Comparison of ENCODE assay signal across 9 cellular contexts in the genomic region with DNA sequence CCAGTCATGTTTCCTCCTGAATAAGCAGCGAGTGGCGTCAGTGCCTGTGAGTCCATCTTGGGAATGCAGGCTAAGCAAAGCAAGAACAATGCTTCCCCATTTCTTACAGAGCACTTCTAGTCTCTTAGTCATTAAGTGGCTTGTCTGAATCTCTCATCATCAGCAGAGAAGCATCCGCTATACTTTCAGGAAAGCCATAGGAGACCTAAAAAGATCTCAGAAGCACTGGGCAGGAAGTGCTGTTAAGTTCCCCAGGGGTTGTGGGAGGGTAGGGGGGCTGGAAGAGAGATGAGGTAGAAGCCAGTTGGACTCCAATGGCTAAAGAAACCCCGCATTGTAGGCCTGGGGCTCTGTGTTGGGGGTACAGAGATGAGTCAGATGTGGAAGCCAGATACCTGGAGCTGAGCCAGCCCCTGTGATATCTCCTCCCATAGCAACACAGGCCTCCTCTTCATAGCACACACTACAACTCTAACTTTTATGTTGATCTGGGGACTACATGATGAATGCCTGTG. TPM values are rescaled to one million over a fixed set of nuclear protein-coding genes. Genes with fewer than 3 reads are reported as not detected.
DNase-seq lines count a peak whose midpoint lies in the region; ATAC-seq, FAIRE-seq and TF ChIP-seq lines count a peak whose summit lies in the region.
"Had no signal": no experiment of that assay in that cellular context is flagged by ENCODE, and none has a peak within 500 bp of the region (broad histone marks: within the 10 kb centered on the region; RNA-seq: fewer than 3 reads in every experiment).

No MANE protein-coding gene starts in this region.

- WGBS in adrenal gland, 4 donors, result 72 to 79% (median 77%) methylated on average over 4 of the region's 4 CpGs

- H3K36me3 ChIP-seq in adrenal gland (replicated peaks in 1 of 2), result no peaks in the 10 kb centered on the region

- intact Hi-C loops in CD14-positive monocyte (cut with micrococcal nuclease), result no loop called here
- intact Hi-C loops in adrenal gland (cut with DNase I), result no loop called here

- no peak for TF ChIP-seq POLR2A in adrenal gland (IDR thresholded peaks at IDR 0.05)
- no peak for TF ChIP-seq POLR2A in H54 (IDR thresholded peaks at IDR 0.05; ENCODE audit: low read depth, low read length)

- peaks cover 60% of the 10 kb centered on the region for H3K4me1 Mint-ChIP-seq in CD14-positive monocyte
- peaks cover 9% of the 10 kb centered on the region for H3K4me1 Mint-ChIP-seq in T-helper 2 cell treated with Interferon-gamma antibody and Interleukin-4, amounts not matched to agents 5 μg/mL and 100 μg/mL, for 36 hours (ENCODE audit: low read depth)

- DNase-seq in CD14-positive monocyte (ENCODE audit: low spot score) (peak; percentile 76), adrenal gland (peak in 4 of 7 donors; percentile 26 to 67 (median 36)), SHP77 (lab: John Stamatoyannopoulos, UW) (no peak), epidermal melanocyte (ENCODE audit: insufficient read length, low spot score) (no peak), H54 (ENCODE audit: insufficient read length, low spot score) (no peak)
- DNase-seq in T-helper 2 cell treated with Interferon-gamma antibody and Interleukin-4, amounts not matched to agents 5 μg/mL and 100 μg/mL, for 36 hours (ENCODE audit: low spot score), result no peak
- DNase-seq: activated naive CD4-positive, alpha-beta T cell treated with anti-CD3 and anti-CD28 coated beads for 36 hours had no signal

- no peaks in the 10 kb centered on the region for H3K27me3 ChIP-seq in adrenal gland

- H3K27ac Mint-ChIP-seq in CD14-positive monocyte, result peak overlapping the region; percentile 59 to 91 (median 86)
- no peak overlapping the region for H3K27ac Mint-ChIP-seq in T-helper 2 cell treated with Interferon-gamma antibody and Interleukin-4, amounts not matched to agents 5 μg/mL and 100 μg/mL, for 36 hours
- H3K27ac Mint-ChIP-seq: activated naive CD4-positive, alpha-beta T cell treated with anti-CD3 and anti-CD28 coated beads for 36 hours had no signal

- H3K27me3 Mint-ChIP-seq in CD14-positive monocyte (ENCODE audit: low read depth in 3 of 3), result peaks cover 2 to 10% (median 2%) of the 10 kb centered on the region in 3 donors
- peaks cover 2% of the 10 kb centered on the region for H3K27me3 Mint-ChIP-seq in T-helper 2 cell treated with Interferon-gamma antibody and Interleukin-4, amounts not matched to agents 5 μg/mL and 100 μg/mL, for 36 hours (ENCODE audit: low read depth)

- no peaks in the 10 kb centered on the region for H3K9me3 ChIP-seq in adrenal gland (replicated peaks in 1 of 3)

- no peak for TF ChIP-seq CTCF in CD14-positive monocyte (IDR thresholded peaks at IDR 0.05)
- no peak for TF ChIP-seq CTCF in adrenal gland (IDR thresholded peaks at IDR 0.05)

- peak overlapping the region in 2 of 5 donors; percentile 38 to 55 for H3K27ac ChIP-seq in adrenal gland

- peaks cover 0 to 7% of the 10 kb centered on the region in 2 donors for H3K4me1 ChIP-seq in adrenal gland (replicated peaks in 1 of 2)

- no peak for FAIRE-seq in H54 (lab: Jason Lieb, UNC)

- H3K9me3 Mint-ChIP-seq in CD14-positive monocyte, result peaks cover 0 to 4% (median 0%) of the 10 kb centered on the region in 7 donors
- H3K9me3 Mint-ChIP-seq in T-helper 2 cell treated with Interferon-gamma antibody and Interleukin-4, amounts not matched to agents 5 μg/mL and 100 μg/mL, for 36 hours, result no peaks in the 10 kb centered on the region
- H3K9me3 Mint-ChIP-seq: activated naive CD4-positive, alpha-beta T cell treated with anti-CD3 and anti-CD28 coated beads for 36 hours had no signal

- ATAC-seq in GM19043 (IDR thresholded peaks at IDR 0.05; ENCODE audit: low read depth, unreplicated experiment) (peak; percentile 87), HG03039 (IDR thresholded peaks at IDR 0.05; ENCODE audit: unreplicated experiment) (peak; percentile 66)

- no peak overlapping the region for H3K4me3 ChIP-seq in adrenal gland

- H3K36me3 Mint-ChIP-seq in CD14-positive monocyte, result peaks cover 0 to 3% of the 10 kb centered on the region in 2 donors
- no peaks in the 10 kb centered on the region for H3K36me3 Mint-ChIP-seq in T-helper 2 cell treated with Interferon-gamma antibody and Interleukin-4, amounts not matched to agents 5 μg/mL and 100 μg/mL, for 36 hours (ENCODE audit: low read depth)

- no peak overlapping the region for H3K4me3 Mint-ChIP-seq in CD14-positive monocyte
- H3K4me3 Mint-ChIP-seq in T-helper 2 cell treated with Interferon-gamma antibody and Interleukin-4, amounts not matched to agents 5 μg/mL and 100 μg/mL, for 36 hours, result no peak overlapping the region
- H3K4me3 Mint-ChIP-seq: activated naive CD4-positive, alpha-beta T cell treated with anti-CD3 and anti-CD28 coated beads for 36 hours had no signal

RNA-seq across cellular contexts. Expression of a gene that starts 44.9 kb away (rescaled TPM):
- not detected for polyA plus RNA-seq in CD14-positive monocyte
- total RNA-seq in adrenal gland, result under 1 TPM in 5 of 8 donors, not detected in 3; 0.28 to 0.98 (median 0.43) TPM
- polyA plus RNA-seq in adrenal gland, result 1 to 10 TPM in 1 of 3 donors, under 1 TPM in 2; 0.13 to 1.1 (median 0.33) TPM
- total RNA-seq: activated naive CD4-positive, alpha-beta T cell treated with anti-CD3 and anti-CD28 coated beads for 36 hours had no signal

Comparison
In these comparisons a context has a peak if more than half of its experiments do, and no peak if none do; other contexts are left out.
1. DNase-seq: peak in CD14-positive monocyte (single experiment) and adrenal gland (4 of 7); none in SHP77 (0 of 2), epidermal melanocyte (single experiment), H54 (single experiment) and T-helper 2 cell treated with Interferon-gamma antibody and Interleukin-4, amounts not matched to agents 5 μg/mL and 100 μg/mL, for 36 hours (single experiment).